27 cellular contexts compared by ENCODE assay signal in the genomic region with DNA sequence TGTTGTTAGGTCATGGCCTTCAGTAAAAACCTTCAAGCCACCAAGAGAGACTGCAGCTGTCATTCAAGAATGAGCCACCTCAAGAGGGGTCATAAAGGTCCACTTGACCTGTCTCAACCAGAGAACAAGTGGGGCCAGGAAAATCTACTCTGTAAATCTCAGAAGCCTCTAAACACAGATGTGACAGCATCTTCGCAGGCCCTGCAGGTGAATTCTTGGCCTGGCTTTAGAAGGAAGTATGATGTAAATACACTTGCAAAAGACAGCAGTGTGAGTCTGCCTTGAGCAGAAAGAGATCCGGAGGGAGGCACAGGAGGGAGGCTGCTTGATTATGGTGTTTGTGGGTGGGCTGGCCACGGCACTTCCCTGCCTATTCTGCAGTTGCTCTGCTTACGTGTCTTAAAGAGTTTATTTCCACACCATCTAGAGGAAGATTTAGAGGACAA.
DNase-seq lines count a peak whose midpoint lies in the region; ATAC-seq and TF ChIP-seq lines count a peak whose summit lies in the region.
"Had no signal": no experiment of that assay in that cellular context is flagged by ENCODE, and none has a peak within 500 bp of the region (broad histone marks: within the 10 kb centered on the region; RNA-seq: fewer than 3 reads in every experiment).

No MANE protein-coding gene starts in this region.

- H3K27me3 ChIP-seq in hepatocyte (no peaks in the 10 kb centered on the region), colonic mucosa (no peaks in the 10 kb centered on the region)
- H3K27me3 ChIP-seq: dorsolateral prefrontal cortex, neutrophil, Peyer's patch, SJSA1, upper lobe of left lung had no signal

- no peaks in the 10 kb centered on the region for H3K9me2 ChIP-seq in hepatocyte (replicated peaks; ENCODE audit: insufficient read depth)

- intact Hi-C loops in colonic mucosa (cut with DNase I) = no loop called here

- ATAC-seq in HG02943 (IDR thresholded peaks at IDR 0.05; ENCODE audit: low read depth, unreplicated experiment) (peak; percentile 69), HG02885 (IDR thresholded peaks at IDR 0.05; ENCODE audit: poor library complexity, unreplicated experiment) (no peak)
- ATAC-seq: activated CD8-positive, alpha-beta T cell treated with anti-CD3 and anti-CD28 coated beads, Interleukin-2, amount 10 ng/mL, durations not matched to agents 7 days and 5 days; psoas muscle had no signal

- H3K4me1 ChIP-seq in hepatocyte (ENCODE audit: insufficient read depth) (peaks cover 9% of the 10 kb centered on the region), colonic mucosa (no peaks in the 10 kb centered on the region)
- H3K4me1 ChIP-seq: Peyer's patch, psoas muscle, SJSA1, upper lobe of left lung had no signal

- H3K36me3 ChIP-seq in hepatocyte (replicated peaks; ENCODE audit: insufficient read depth, low read depth) (no peaks in the 10 kb centered on the region), colonic mucosa (no peaks in the 10 kb centered on the region)
- H3K36me3 ChIP-seq: neutrophil, Peyer's patch, SJSA1, upper lobe of left lung had no signal

- no peaks in the 10 kb centered on the region for H4K20me1 ChIP-seq in hepatocyte (ENCODE audit: insufficient read depth, poor library complexity, severe bottlenecking)

- no peak overlapping the region for H3K4me2 ChIP-seq in hepatocyte

- no peak overlapping the region for H3K4me3 ChIP-seq in hepatocyte
- H3K4me3 ChIP-seq in colonic mucosa = no peak overlapping the region
- H3K4me3 ChIP-seq: dorsolateral prefrontal cortex, Peyer's patch, psoas muscle, SJSA1, skin epidermis, upper lobe of left lung had no signal

- no peak overlapping the region for H3K27ac ChIP-seq in hepatocyte
- no peak overlapping the region for H3K27ac ChIP-seq in colonic mucosa
- H3K27ac ChIP-seq: 22Rv1, dorsolateral prefrontal cortex, neutrophil, Peyer's patch, psoas muscle, SJSA1, skin epidermis, upper lobe of left lung had no signal

- DNase-seq in NCI-H82 (lab: John Stamatoyannopoulos, UW) = peak; percentile 44
- no peak for DNase-seq in NCI-H82 treated with DMSO at 0.1 percent for 48 hours (lab: John Stamatoyannopoulos, UW; ENCODE audit: unreplicated experiment)
- DNase-seq in hepatocyte (ENCODE audit: low spot score) = peak; percentile 41
- peak; percentile 21 for DNase-seq in renal cortical epithelial cell (ENCODE audit: low read depth)
- DNase-seq in DMS153 (lab: John Stamatoyannopoulos, UW) = no peak
- DNase-seq in colonic mucosa = no peak
- DNase-seq: activated CD8-positive, alpha-beta T cell treated with anti-CD3 and anti-CD28 coated beads, Interleukin-2, amount 10 ng/mL, durations not matched to agents 7 days and 5 days; activated effector memory CD4-positive, alpha-beta T cell treated with Interleukin-2 at 50 U/mL for 16 hours; activated naive CD8-positive, alpha-beta T cell treated with anti-CD3 and anti-CD28 coated beads for 36 hours; activated T-cell treated with anti-CD3 and anti-CD28 coated beads for 4 hours; CD4-positive, alpha-beta T cell; central memory CD4-positive, alpha-beta T cell; dorsolateral prefrontal cortex; GDM1; immature natural killer cell; NCI-H1436 treated with DMSO at 0.1 percent for 48 hours; NCI-H446 treated with DMSO at 0.1 percent for 48 hours; NK-92 treated with Interleukin-12 subunit alpha and Interleukin-12 subunit beta, amount 100 ng/mL, for 24 hours; Peyer's patch; psoas muscle; upper lobe of left lung had no signal

- H2AFZ ChIP-seq in hepatocyte = no peak overlapping the region

- H3K79me2 ChIP-seq in hepatocyte = no peaks in the 10 kb centered on the region

- WGBS in hepatocyte (ENCODE audit: low lambda C conversion rate, missing lambda C conversion rate) = 24% methylated on average over 4 of the region's 4 CpGs

- no peak overlapping the region for H3K9ac ChIP-seq in colonic mucosa (ENCODE audit: low read depth in 2 of 2, low read length in 2 of 2)

- no peak for TF ChIP-seq CTCF in hepatocyte (IDR thresholded peaks at IDR 0.05; ENCODE audit: poor library complexity)
- TF ChIP-seq CTCF in colonic mucosa (IDR thresholded peaks at IDR 0.05) = no peak

- H3K9me3 ChIP-seq in hepatocyte (ENCODE audit: low read depth) (no peaks in the 10 kb centered on the region), colonic mucosa (no peaks in the 10 kb centered on the region)
- H3K9me3 ChIP-seq: neutrophil, Peyer's patch, psoas muscle, SJSA1, upper lobe of left lung had no signal

Comparison
In these comparisons a context has a peak if more than half of its experiments do, and no peak if none do; other contexts are left out.
1. DNase-seq: peak in NCI-H82 (single experiment), hepatocyte (single experiment) and renal cortical epithelial cell (single experiment); none in NCI-H82 treated with DMSO at 0.1 percent for 48 hours (single experiment), DMS153 (single experiment) and colonic mucosa (single experiment).